13 cellular contexts compared by ENCODE assay signal in the genomic region with DNA sequence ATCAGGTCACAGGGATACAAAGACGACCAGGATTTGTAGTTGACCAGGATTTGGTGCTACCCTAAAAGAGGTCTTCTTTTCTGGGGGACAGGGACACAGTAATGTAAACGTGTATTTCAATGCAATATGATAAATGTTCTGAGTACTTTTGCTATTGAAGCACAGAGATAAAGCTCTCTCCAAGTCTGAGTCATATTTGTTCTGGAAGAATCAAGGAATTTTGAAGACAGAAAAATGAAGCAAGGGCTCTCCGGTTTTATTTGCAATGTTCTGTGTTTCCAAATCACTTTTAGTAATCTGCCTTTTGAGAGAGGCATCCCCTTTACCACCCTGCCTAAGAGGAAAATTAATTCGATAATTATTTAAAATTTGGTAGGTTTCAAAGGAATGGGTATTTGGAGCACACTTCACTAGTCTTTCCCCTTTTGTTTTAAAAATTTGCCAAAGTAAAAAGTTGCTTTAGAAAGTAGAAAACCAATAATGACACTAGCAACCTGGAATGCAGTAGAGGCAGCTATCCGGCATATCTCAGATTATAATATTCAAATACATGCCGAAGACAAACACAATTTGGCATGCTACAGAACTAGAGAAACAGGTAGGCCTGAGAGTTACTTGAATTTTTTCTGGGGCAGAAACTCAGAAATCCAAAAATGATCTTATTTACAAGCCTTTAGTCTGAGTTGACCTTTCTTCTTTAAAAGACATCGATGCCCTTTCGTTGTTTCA.
DNase-seq lines count a peak whose midpoint lies in the region; FAIRE-seq and TF ChIP-seq lines count a peak whose summit lies in the region.
"Had no signal": no experiment of that assay in that cellular context is flagged by ENCODE, and none has a peak within 500 bp of the region (broad histone marks: within the 10 kb centered on the region; RNA-seq: fewer than 3 reads in every experiment).

No MANE protein-coding gene starts in this region.

- H3K9me3 ChIP-seq in Caco-2 (no peaks in the 10 kb centered on the region), osteoblast (ENCODE audit: low read depth, low read length) (no peaks in the 10 kb centered on the region), transverse colon (no peaks in the 10 kb centered on the region)
- H3K9me3 ChIP-seq: adrenal gland, BE2C had no signal

- no peaks in the 10 kb centered on the region for H4K20me1 ChIP-seq in osteoblast (ENCODE audit: insufficient read depth, low read length)

- no peaks in the 10 kb centered on the region for H3K27me3 ChIP-seq in Caco-2 (replicated peaks; ENCODE audit: control insufficient read depth, insufficient read depth, low read length)
- H3K27me3 ChIP-seq in osteoblast (ENCODE audit: insufficient read depth, low read length), result no peaks in the 10 kb centered on the region
- no peaks in the 10 kb centered on the region for H3K27me3 ChIP-seq in transverse colon
- H3K27me3 ChIP-seq: BE2C had no signal

- POLR2A ChIA-PET in Caco-2 (lab: Charles Lee), result interaction anchor here (0.6 kb wide), 1 partner anchor 100 kb away, joined by 3 read pairs; no protein-coding TSS in a partner anchor

- peaks cover 10% of the 10 kb centered on the region for H3K9me3 Mint-ChIP-seq in Caco-2 (ENCODE audit: unreplicated experiment)
- H3K9me3 Mint-ChIP-seq: dendritic cell treated with granulocyte-macrophage colony-stimulating factor and Interleukin-4, amounts not matched to agents 40 ng/mL and 50 ng/mL, for 4 days had no signal

- H3K27ac ChIP-seq in osteoblast (ENCODE audit: low read depth, low read length), result peak overlapping the region; percentile 68
- H3K27ac ChIP-seq in transverse colon, result no peak overlapping the region
- H3K27ac ChIP-seq: adrenal gland, parathyroid adenoma had no signal

- H2AFZ ChIP-seq in osteoblast (ENCODE audit: low read length), result no peak overlapping the region
- H2AFZ ChIP-seq: parathyroid adenoma had no signal

- FAIRE-seq in RCC 7860 (lab: Jason Lieb, UNC), result no peak

- H3K4me3 Mint-ChIP-seq in Caco-2 (ENCODE audit: unreplicated experiment), result peak overlapping the region; percentile 13
- H3K4me3 Mint-ChIP-seq: dendritic cell treated with granulocyte-macrophage colony-stimulating factor and Interleukin-4, amounts not matched to agents 40 ng/mL and 50 ng/mL, for 4 days had no signal

- H3K4me1 ChIP-seq in Caco-2 (peaks cover 27% of the 10 kb centered on the region), osteoblast (ENCODE audit: insufficient read depth, low read length) (peaks cover 22% of the 10 kb centered on the region), transverse colon (no peaks in the 10 kb centered on the region)
- H3K4me1 ChIP-seq: adrenal gland, parathyroid adenoma had no signal

- H3K4me3 ChIP-seq in Caco-2 (ENCODE audit: low read depth, low read length), result no peak overlapping the region
- H3K4me3 ChIP-seq in epithelial cell of esophagus (ENCODE audit: low read length), result peak overlapping the region; percentile 14
- H3K4me3 ChIP-seq in osteoblast (ENCODE audit: insufficient read depth, low read length), result peak overlapping the region; percentile 31
- H3K4me3 ChIP-seq in transverse colon, result no peak overlapping the region
- H3K4me3 ChIP-seq: adrenal gland had no signal

- H3K36me3 ChIP-seq in Caco-2 (ENCODE audit: control insufficient read depth, insufficient read depth, low read length), result no peaks in the 10 kb centered on the region
- no peaks in the 10 kb centered on the region for H3K36me3 ChIP-seq in osteoblast (ENCODE audit: insufficient read depth, low read length)
- no peaks in the 10 kb centered on the region for H3K36me3 ChIP-seq in transverse colon
- H3K36me3 ChIP-seq: adrenal gland, BE2C had no signal

- BruUV-seq in Caco-2 (replicated peaks; lab: Mats Ljungman, UMichigan), result TSS peak; percentile 76

- H3K4me2 ChIP-seq in osteoblast (ENCODE audit: insufficient read depth, low read length), result peak overlapping the region; percentile 85

- no peaks in the 10 kb centered on the region for H3K27me3 Mint-ChIP-seq in Caco-2 (ENCODE audit: insufficient read depth, unreplicated experiment)

- H3K79me2 ChIP-seq in osteoblast (ENCODE audit: insufficient read depth, low read length), result no peaks in the 10 kb centered on the region
- H3K79me2 ChIP-seq: parathyroid adenoma had no signal

- in situ Hi-C loops in transverse colon (cut with MboI; ENCODE audit: low pct_ligation_motif_present in 1 of 4, low pct_unique_long_range_greater_than_20kb in 1 of 4, low sequenced_read_pairs in 3 of 4), result loop anchor here in 2 of 4 donors (25.0 kb wide), 2 partner anchors 618 to 668 kb away; partner anchors contain the start of gene ATIC (in 1 of the 2)

- WGBS in transverse colon (ENCODE audit: low coverage in 1 of 2), 2 donors, result 72 to 73% methylated on average over 8 of the region's 8 CpGs

- no peak for TF ChIP-seq CTCF in Caco-2 (IDR thresholded peaks at IDR 0.05; ENCODE audit: insufficient read depth in 1 of 2, low read depth in 1 of 2, low read length in 1 of 2, severe bottlenecking in 1 of 2, unreplicated experiment in 1 of 2)
- no peak for TF ChIP-seq CTCF in epithelial cell of esophagus (IDR thresholded peaks at IDR 0.05; ENCODE audit: insufficient read depth, low read depth, low read length, missing control alignments)
- no peak for TF ChIP-seq CTCF in osteoblast (IDR thresholded peaks at IDR 0.05; ENCODE audit: extremely low read depth, low read depth, low read length)
- TF ChIP-seq CTCF in transverse colon (IDR thresholded peaks at IDR 0.05), result no peak

- DNase-seq in Caco-2 (peak in 1 of 2 experiments; percentile 43), RCC 7860 (ENCODE audit: low spot score) (peak; percentile 17), epithelial cell of esophagus (ENCODE audit: low read depth) (peak; percentile 66), osteoblast (ENCODE audit: insufficient read length, low spot score, missing footprints) (peak; percentile 11), OCI-M2 (lab: John Stamatoyannopoulos, UW; ENCODE audit: unreplicated experiment) (no peak), epidermal melanocyte (ENCODE audit: insufficient read length, low spot score) (no peak), NCI-H748 (lab: John Stamatoyannopoulos, UW; ENCODE audit: unreplicated experiment) (no peak), transverse colon (no peak)
- DNase-seq: NCI-H524 treated with DMSO at 0.1 percent for 48 hours had no signal

- CTCF ChIA-PET in Caco-2 (lab: Charles Lee), result interaction anchor here (0.6 to 1.8 kb wide), 8 partner anchors 10 to 970 kb away, joined by 3 to 7 read pairs (median 3); partner anchors contain the start of genes PECR and TMEM169

- H3K27ac Mint-ChIP-seq in Caco-2 (ENCODE audit: unreplicated experiment), result peak overlapping the region; percentile 82
- H3K27ac Mint-ChIP-seq: dendritic cell treated with granulocyte-macrophage colony-stimulating factor and Interleukin-4, amounts not matched to agents 40 ng/mL and 50 ng/mL, for 4 days had no signal

- H3K36me3 Mint-ChIP-seq in Caco-2 (ENCODE audit: insufficient read depth, unreplicated experiment), result peaks cover 24% of the 10 kb centered on the region

- TF ChIP-seq POLR2A in transverse colon (IDR thresholded peaks at IDR 0.05), result no peak

- TF ChIP-seq EP300 in transverse colon (IDR thresholded peaks at IDR 0.05; ENCODE audit: low read depth), result no peak

- intact Hi-C loops in Caco-2 (cut with micrococcal nuclease; ENCODE audit: unreplicated experiment), result loop anchor here (1.0 to 5.0 kb wide), 5 partner anchors 136 to 970 kb away; no protein-coding TSS in a partner anchor
- intact Hi-C loops in transverse colon (cut with DNase I; ENCODE audit: low total_unique reads), result no loop called here

- H3K4me1 Mint-ChIP-seq in Caco-2 (ENCODE audit: low read depth, unreplicated experiment), result peaks cover 27% of the 10 kb centered on the region

Comparison
In these comparisons a context has a peak if more than half of its experiments do, and no peak if none do; other contexts are left out.
1. DNase-seq: peak in RCC 7860 (single experiment), epithelial cell of esophagus (single experiment) and osteoblast (single experiment); none in OCI-M2 (single experiment), epidermal melanocyte (single experiment), NCI-H748 (single experiment) and transverse colon (single experiment).
2. H3K4me3 ChIP-seq: peak in epithelial cell of esophagus (single experiment) and osteoblast (single experiment); none in Caco-2 (single experiment) and transverse colon (0 of 4).